In the genomic region with DNA sequence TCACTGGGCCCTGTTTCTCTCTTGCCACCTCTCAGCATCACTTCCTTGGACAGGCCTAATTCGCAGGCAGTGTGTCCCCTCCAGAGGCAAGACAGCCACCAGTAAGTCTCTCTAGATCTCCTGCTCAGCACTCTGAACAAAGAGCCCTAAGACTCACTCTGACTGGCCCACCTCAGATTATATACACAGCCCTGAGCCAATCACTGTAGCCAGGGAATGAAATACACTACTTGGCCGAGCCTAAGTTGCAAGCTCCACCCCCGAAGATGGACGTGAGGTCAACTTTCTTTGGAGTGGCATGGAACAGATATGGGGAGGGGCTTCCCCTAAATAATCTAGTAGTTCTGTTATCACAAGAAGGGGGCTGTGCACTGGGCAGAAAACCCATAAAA, we compare ENCODE assay signal across 15 cellular contexts. TPM values are rescaled to one million over a fixed set of nuclear protein-coding genes. Genes with fewer than 3 reads are reported as not detected.
"Had no signal": no experiment of that assay in that cellular context is flagged by ENCODE, and none has a peak within 500 bp of the region (broad histone marks: within the 10 kb centered on the region; RNA-seq: fewer than 3 reads in every experiment).

No MANE protein-coding gene starts in this region.

- ATAC-seq: esophagus mucosa, lower lobe of right lung, pancreas had no signal

- H3K9me3 ChIP-seq: lower lobe of right lung, pancreas, thyroid gland had no signal

- H3K36me3 ChIP-seq: cardiac muscle cell, lower lobe of right lung, pancreas, thyroid gland had no signal

- H3K4me1 Mint-ChIP-seq: mesothelial cell of epicardium had no signal

- H3K36me3 Mint-ChIP-seq: mesothelial cell of epicardium had no signal

- H3K27me3 ChIP-seq: cardiac muscle cell, thyroid gland had no signal

- H3K4me3 Mint-ChIP-seq: activated CD4-positive, alpha-beta memory T cell treated with anti-CD3 and anti-CD28 coated beads, Interleukin-2, amount 10 ng/mL, durations not matched to agents 7 days and 5 days; mesothelial cell of epicardium; neural crest cell had no signal

- H3K4me3 ChIP-seq: cardiac muscle cell, hepatocyte, lower lobe of right lung, pancreas, thyroid gland had no signal

- H3K27ac ChIP-seq: cardiac muscle cell, hepatocyte, lower lobe of right lung, pancreas, thyroid gland, VCaP had no signal

- DNase-seq: activated CD4-positive, alpha-beta memory T cell treated with anti-CD3 and anti-CD28 coated beads, Interleukin-2, amount 10 ng/mL, durations not matched to agents 7 days and 5 days; activated T-cell treated with anti-CD3 and anti-CD28 coated beads, Interleukin-2, amount 50 U/mL, for 48 hours; kidney glomerular epithelial cell; lower lobe of right lung; pancreas; stimulated activated CD4-positive, alpha-beta T cell treated with anti-CD3 and anti-CD28 coated beads, Interleukin-1b, Interleukin-23, amount 100 ng/mL, for 48 hours; thyroid gland had no signal

- H3K4me1 ChIP-seq: lower lobe of right lung, pancreas, thyroid gland had no signal

- H3K27ac Mint-ChIP-seq: activated CD4-positive, alpha-beta memory T cell treated with anti-CD3 and anti-CD28 coated beads, Interleukin-2, amount 10 ng/mL, durations not matched to agents 7 days and 5 days; mesothelial cell of epicardium had no signal

- H3K9me3 Mint-ChIP-seq: mesothelial cell of epicardium, neural crest cell had no signal

RNA-seq across cellular contexts. Expression of gene BPI, which starts 4.1 kb away (rescaled TPM):
- total RNA-seq: activated CD4-positive, alpha-beta memory T cell treated with anti-CD3 and anti-CD28 coated beads, Interleukin-2, amount 10 ng/mL, durations not matched to agents 7 days and 5 days; cardiac muscle cell; esophagus mucosa; glomerular endothelial cell; mesothelial cell of epicardium; neural crest cell; T-helper 1 cell treated with Interleukin-12 subunit alpha and Interleukin-12 subunit beta and Interleukin-4 antibody, amounts not matched to agents 30 ng/mL and 1 ng/mL, for 36 hours had no signal

RNA-seq across cellular contexts. Expression of gene LBP, which starts 38.2 kb away (rescaled TPM):
- total RNA-seq: activated CD4-positive, alpha-beta memory T cell treated with anti-CD3 and anti-CD28 coated beads, Interleukin-2, amount 10 ng/mL, durations not matched to agents 7 days and 5 days; cardiac muscle cell; glomerular endothelial cell; lower lobe of right lung; mesothelial cell of epicardium; neural crest cell; T-helper 1 cell treated with Interleukin-12 subunit alpha and Interleukin-12 subunit beta and Interleukin-4 antibody, amounts not matched to agents 30 ng/mL and 1 ng/mL, for 36 hours had no signal

RNA-seq across cellular contexts. Expression of gene KIAA1755, which starts 47.5 kb away (rescaled TPM):
- total RNA-seq: activated CD4-positive, alpha-beta memory T cell treated with anti-CD3 and anti-CD28 coated beads, Interleukin-2, amount 10 ng/mL, durations not matched to agents 7 days and 5 days; cardiac muscle cell; T-helper 1 cell treated with Interleukin-12 subunit alpha and Interleukin-12 subunit beta and Interleukin-4 antibody, amounts not matched to agents 30 ng/mL and 1 ng/mL, for 36 hours had no signal
